Comparison of ENCODE assay signal across 7 cellular contexts in the genomic region with DNA sequence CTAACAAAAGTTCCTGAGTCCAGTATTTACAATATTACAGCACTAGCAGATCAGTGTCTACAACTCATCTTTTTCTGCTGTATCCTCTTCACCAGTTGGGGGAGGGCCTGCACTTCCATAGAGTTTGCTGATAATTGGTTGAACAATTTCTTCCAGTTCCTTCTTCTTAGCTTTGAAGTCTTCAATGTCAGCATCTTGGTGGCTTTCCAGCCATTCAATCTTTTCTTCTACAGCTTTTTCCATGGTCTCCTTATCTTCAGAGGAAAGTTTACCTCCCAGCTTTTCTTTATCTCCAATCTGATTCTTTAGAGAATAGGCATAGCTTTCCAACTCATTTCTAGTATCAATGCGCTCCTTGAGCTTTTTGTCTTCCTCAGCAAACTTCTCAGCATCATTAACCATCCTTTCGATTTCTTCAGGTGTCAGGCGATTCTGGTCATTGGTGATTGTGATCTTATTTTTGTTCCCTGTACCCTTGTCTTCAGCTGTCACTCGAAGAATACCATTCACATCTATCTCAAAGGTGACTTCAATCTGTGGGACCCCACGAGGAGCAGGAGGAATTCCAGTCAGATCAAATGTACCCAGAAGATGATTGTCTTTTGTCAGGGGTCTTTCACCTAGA. TPM values are rescaled to one million over a fixed set of nuclear protein-coding genes. Genes with fewer than 3 reads are reported as not detected.
A peak's percentile ranks its signal among the peaks of the same experiment; 100 is the strongest.
DNase-seq lines count a peak whose midpoint lies in the region; ATAC-seq, FAIRE-seq and TF ChIP-seq lines count a peak whose summit lies in the region.
"Not testable (repeated sequence)": the region's sequence is repeated elsewhere in the genome, so short reads cannot be mapped to it uniquely, and the experiment has no call there.

No MANE protein-coding gene starts in this region.

- not testable (repeated sequence) for H3K9ac ChIP-seq in PC-3 (ENCODE audit: low read length); HepG2 (ENCODE audit: insufficient read depth, low read depth, low read length); parathyroid adenoma

- H4K20me1 ChIP-seq in DOHH2 (ENCODE audit: control insufficient read depth, insufficient read depth, low read depth, low read length) (peaks cover 20% of the 10 kb centered on the region), PC-3 (ENCODE audit: low read length) (peaks cover 64% of the 10 kb centered on the region), HepG2 (ENCODE audit: insufficient read depth, low read length) (peaks cover 56% of the 10 kb centered on the region)

- peaks cover 62% of the 10 kb centered on the region for H3K79me2 ChIP-seq in DOHH2 (ENCODE audit: control insufficient read depth, low read length)
- H3K79me2 ChIP-seq in PC-3 (ENCODE audit: low read length): peaks cover 60% of the 10 kb centered on the region
- H3K79me2 ChIP-seq in HepG2 (ENCODE audit: insufficient read depth, low read length): peaks cover 45% of the 10 kb centered on the region
- peaks cover 16% of the 10 kb centered on the region for H3K79me2 ChIP-seq in parathyroid adenoma

- peaks cover 42% of the 10 kb centered on the region for H3K4me1 Mint-ChIP-seq in activated CD4-positive, alpha-beta T cell treated with anti-CD3 and anti-CD28 coated beads, Interleukin-2, amount 10 ng/mL, durations not matched to agents 7 days and 5 days
- H3K4me1 Mint-ChIP-seq in endothelial cell (ENCODE audit: unreplicated experiment): peaks cover 41% of the 10 kb centered on the region

- TF ChIP-seq POLR2A in HepG2 (IDR thresholded peaks at IDR 0.05; ENCODE audit: insufficient read depth in 1 of 2, low read depth in 2 of 2, low read length in 2 of 2): not testable (repeated sequence)

- not testable (repeated sequence) for FAIRE-seq in HepG2 (lab: Jason Lieb, UNC)

- not testable (repeated sequence) for ATAC-seq in PC-3, HepG2

- H3F3A ChIP-seq in DOHH2 (ENCODE audit: control insufficient read depth, insufficient read depth) (peaks cover 69% of the 10 kb centered on the region), PC-3 (ENCODE audit: low read length, unreplicated experiment) (peaks cover 18% of the 10 kb centered on the region)

- H3K36me3 Mint-ChIP-seq in activated CD4-positive, alpha-beta T cell treated with anti-CD3 and anti-CD28 coated beads, Interleukin-2, amount 10 ng/mL, durations not matched to agents 7 days and 5 days (ENCODE audit: low read depth): peaks cover 77% of the 10 kb centered on the region
- peaks cover 45% of the 10 kb centered on the region for H3K36me3 Mint-ChIP-seq in endothelial cell (ENCODE audit: low read depth, unreplicated experiment)

- H3K4me1 ChIP-seq in DOHH2 (ENCODE audit: control insufficient read depth, low read length): peaks cover 36% of the 10 kb centered on the region
- H3K4me1 ChIP-seq in PC-3 (ENCODE audit: insufficient read depth, low read length): peaks cover 34% of the 10 kb centered on the region
- peaks cover 16 to 40% of the 10 kb centered on the region in 2 donors for H3K4me1 ChIP-seq in ascending aorta
- H3K4me1 ChIP-seq in HepG2 (ENCODE audit: insufficient read depth, low read length): peaks cover 50% of the 10 kb centered on the region
- H3K4me1 ChIP-seq in parathyroid adenoma: peaks cover 13% of the 10 kb centered on the region

- peaks cover 73% of the 10 kb centered on the region for H3K36me3 ChIP-seq in DOHH2 (ENCODE audit: control insufficient read depth, low read length)
- peaks cover 55% of the 10 kb centered on the region for H3K36me3 ChIP-seq in PC-3 (ENCODE audit: low read depth, low read length)
- H3K36me3 ChIP-seq in ascending aorta: peaks cover 42 to 65% of the 10 kb centered on the region in 2 donors
- peaks cover 7 to 61% of the 10 kb centered on the region in 2 experiments for H3K36me3 ChIP-seq in HepG2 (replicated peaks in 1 of 2; ENCODE audit: control insufficient read depth in 1 of 2, insufficient read depth in 2 of 2, low read length in 2 of 2)
- H3K36me3 ChIP-seq in parathyroid adenoma (ENCODE audit: control insufficient read depth, insufficient read depth, low read length): not testable (repeated sequence)

- H3K4me2 ChIP-seq in DOHH2 (ENCODE audit: low read length) (peak overlapping the region; percentile 83), PC-3 (ENCODE audit: low read length) (peak overlapping the region; percentile 89), HepG2 (ENCODE audit: low read depth, low read length) (peak overlapping the region; percentile 72), parathyroid adenoma (ENCODE audit: low read length) (peak overlapping the region; percentile 25)

- WGBS in HepG2 (ENCODE audit: low lambda C conversion rate): 81% methylated on average over 5 of the region's 5 CpGs

- in situ Hi-C loops in HepG2 (cut with HindIII; ENCODE audit: extremely low pct_ligation_motif_present, low pct_unique_long_range_greater_than_20kb): not testable (repeated sequence)

- H3K4me3 ChIP-seq in DOHH2 (ENCODE audit: low read length) (0 out of 2 replicates have a peak overlapping the region, but pooled peaks have one; percentile 99), PC-3 (ENCODE audit: low read length) (peak overlapping the region; percentile 93), ascending aorta (peak overlapping the region; percentile 15 to 95), HepG2 (replicated peaks in 1 of 3; ENCODE audit: insufficient read depth in 1 of 3, low read depth in 2 of 3, low read length in 3 of 3) (peak overlapping the region in 1 of 3 experiments; percentile 97; a peak in 1 of 6 replicates)
- not testable (repeated sequence) for H3K4me3 ChIP-seq in parathyroid adenoma (ENCODE audit: low read depth, low read length)

- TF ChIP-seq RAD21 in HepG2 (CRISPR knock-in tag; IDR thresholded peaks at IDR 0.05): not testable (repeated sequence)

- H3K27ac ChIP-seq in DOHH2 (ENCODE audit: low read depth, low read length); PC-3 (ENCODE audit: low read length); ascending aorta; HepG2 (ENCODE audit: extremely low read length, insufficient read depth, low read length); parathyroid adenoma: not testable (repeated sequence)

- CTCF ChIA-PET in PC-3 (lab: Charles Lee); HepG2 (lab: Yijun Ruan, JAX; ENCODE audit: low intra/inter-chr PET ratio, low total read pairs): not testable (repeated sequence)
- CTCF ChIA-PET in activated CD4-positive, alpha-beta T cell treated with anti-CD3 and anti-CD28 coated beads, Interleukin-2, amount 10 ng/mL, durations not matched to agents 7 days and 5 days (lab: Charles Lee): interaction anchor here (0.6 to 1.2 kb wide), 5 partner anchors 25 to 121 kb away, joined by 3 to 4 read pairs (median 4); a partner anchor contains a TSS

- H3K27ac Mint-ChIP-seq in activated CD4-positive, alpha-beta T cell treated with anti-CD3 and anti-CD28 coated beads, Interleukin-2, amount 10 ng/mL, durations not matched to agents 7 days and 5 days: peak overlapping the region; percentile 1
- not testable (repeated sequence) for H3K27ac Mint-ChIP-seq in endothelial cell (ENCODE audit: unreplicated experiment)

- BruUV-seq in PC-3 (replicated peaks; lab: Mats Ljungman, UMichigan): TSS peak; percentile 1
- TSS peak; percentile 29 for BruUV-seq in HepG2 (replicated peaks; lab: Mats Ljungman, UMichigan)

- not testable (repeated sequence) for H3K9me3 Mint-ChIP-seq in activated CD4-positive, alpha-beta T cell treated with anti-CD3 and anti-CD28 coated beads, Interleukin-2, amount 10 ng/mL, durations not matched to agents 7 days and 5 days; endothelial cell (ENCODE audit: unreplicated experiment)

- not testable (repeated sequence) for H2AFZ ChIP-seq in PC-3 (ENCODE audit: low read length); HepG2 (ENCODE audit: low read length); parathyroid adenoma

- not testable (repeated sequence) for TF ChIP-seq EP300 in HepG2 (IDR thresholded peaks at IDR 0.05; ENCODE audit: low read depth in 2 of 2, low read length in 2 of 2); HepG2 (CRISPR knock-in tag; IDR thresholded peaks at IDR 0.05; ENCODE audit: borderline replicate concordance)

- H3K4me3 Mint-ChIP-seq in activated CD4-positive, alpha-beta T cell treated with anti-CD3 and anti-CD28 coated beads, Interleukin-2, amount 10 ng/mL, durations not matched to agents 7 days and 5 days: peak overlapping the region; percentile 7
- peak overlapping the region; percentile 72 for H3K4me3 Mint-ChIP-seq in endothelial cell (ENCODE audit: unreplicated experiment)

- peak; percentile 3 for DNase-seq in PC-3
- not testable (repeated sequence) for DNase-seq in activated CD4-positive, alpha-beta T cell treated with anti-CD3 and anti-CD28 coated beads, Interleukin-2, amount 10 ng/mL, durations not matched to agents 7 days and 5 days; ascending aorta (ENCODE audit: low spot score in 2 of 2); endothelial cell (ENCODE audit: low spot score); HepG2 (ENCODE audit: low spot score)

- POLR2A ChIA-PET in PC-3 (lab: Charles Lee; ENCODE audit: unreplicated experiment) (interaction anchor here (0.6 kb wide), 1 partner anchor 49 kb away, joined by 3 read pairs; no protein-coding TSS in a partner anchor), HepG2 (lab: Yijun Ruan, JAX) (interaction anchor here (2.5 kb wide), 1 partner anchor 25 kb away, joined by 8 read pairs; a partner anchor contains a TSS)
- POLR2A ChIA-PET in activated CD4-positive, alpha-beta T cell treated with anti-CD3 and anti-CD28 coated beads, Interleukin-2, amount 10 ng/mL, durations not matched to agents 7 days and 5 days (lab: Charles Lee): not testable (repeated sequence)

- H3K9me2 ChIP-seq in DOHH2 (replicated peaks; ENCODE audit: control insufficient read depth, low read length); PC-3 (replicated peaks; ENCODE audit: low read length): not testable (repeated sequence)

- intact Hi-C loops in PC-3 (cut with micrococcal nuclease); ascending aorta (cut with DNase I); HepG2 (cut with micrococcal nuclease; ENCODE audit: unreplicated experiment): not testable (repeated sequence)

- not testable (repeated sequence) for H3K27me3 ChIP-seq in DOHH2 (ENCODE audit: control insufficient read depth, low read length); PC-3 (ENCODE audit: low read length); ascending aorta; HepG2 (ENCODE audit: control insufficient read depth in 1 of 2, insufficient read depth in 2 of 2, low read length in 2 of 2); parathyroid adenoma (ENCODE audit: control insufficient read depth, insufficient read depth, low read length)

- H3K9me3 ChIP-seq in DOHH2 (ENCODE audit: control insufficient read depth, insufficient read depth, low read length); PC-3 (ENCODE audit: low read length); ascending aorta; HepG2 (ENCODE audit: low read length); parathyroid adenoma (ENCODE audit: control insufficient read depth, low read length): not testable (repeated sequence)

- H3K27me3 Mint-ChIP-seq in activated CD4-positive, alpha-beta T cell treated with anti-CD3 and anti-CD28 coated beads, Interleukin-2, amount 10 ng/mL, durations not matched to agents 7 days and 5 days: not testable (repeated sequence)
- H3K27me3 Mint-ChIP-seq in endothelial cell (ENCODE audit: unreplicated experiment): peaks cover 12% of the 10 kb centered on the region

- not testable (repeated sequence) for TF ChIP-seq CTCF in DOHH2 (IDR thresholded peaks at IDR 0.05; ENCODE audit: low read depth, low read length, poor library complexity, severe bottlenecking); PC-3 (conservative IDR thresholded peaks at IDR 0.05; ENCODE audit: low read depth, low read length); endothelial cell (IDR thresholded peaks at IDR 0.05; ENCODE audit: unreplicated experiment); HepG2 (CRISPR knock-in tag; IDR thresholded peaks at IDR 0.05); parathyroid adenoma (IDR thresholded peaks at IDR 0.05)
- TF ChIP-seq CTCF in ascending aorta (IDR thresholded peaks at IDR 0.05): peak in 1 of 3 experiments; percentile 5

RNA-seq across cellular contexts. Expression of a gene that starts 4.5 kb away (rescaled TPM):
- total RNA-seq in PC-3 (2014; rRNA removed) (112 and 142 TPM in 2 replicates), ascending aorta (133 TPM), endothelial cell (ENCODE audit: unreplicated experiment) (260 TPM), HepG2 (2016; rRNA removed; fragmentation: Illumina TruSeq; extraction: Trizol) (170 and 201 TPM in 2 replicates)
- 100 to 1,000 TPM; 124 to 127 TPM for total RNA-seq in activated CD4-positive, alpha-beta T cell treated with anti-CD3 and anti-CD28 coated beads, Interleukin-2, amount 10 ng/mL, durations not matched to agents 7 days and 5 days
- total RNA-seq in HepG2 (2016; cell fraction: cytosol; rRNA removed; fragmentation: Illumina TruSeq; extraction: Trizol; ENCODE audit: low read depth): 11.3 and 12.9 TPM in 2 replicates
- 150 and 197 TPM in 2 replicates for total RNA-seq in HepG2 (2016; cell fraction: insoluble cytoplasmic fraction; rRNA removed; fragmentation: Illumina TruSeq; extraction: Trizol)
- 29.2 and 35.2 TPM in 2 replicates for total RNA-seq in HepG2 (2016; cell fraction: membrane; rRNA removed; fragmentation: Illumina TruSeq; extraction: Trizol)
- 348 and 388 TPM in 2 replicates for total RNA-seq in HepG2 (2016; cell fraction: nucleus; rRNA removed; fragmentation: Illumina TruSeq; extraction: Trizol)
- polyA plus RNA-seq in HepG2 (2011; rRNA removed): 187 and 206 TPM in 2 replicates
- 150 and 201 TPM in 2 replicates for polyA plus RNA-seq in HepG2 (2011; cell fraction: cytosol; rRNA removed)
- polyA plus RNA-seq in HepG2 (2011; cell fraction: nucleus; rRNA removed): 105 and 114 TPM in 2 replicates
- polyA plus RNA-seq in HepG2 (2012): 378 and 476 TPM in 2 replicates
- 23.2 and 24.9 TPM in 2 replicates for polyA plus RNA-seq in HepG2 (2016; cell fraction: cytosol; fragmentation: Illumina TruSeq; extraction: Trizol; ENCODE audit: low read depth)
- polyA plus RNA-seq in HepG2 (2016; cell fraction: insoluble cytoplasmic fraction; fragmentation: Illumina TruSeq; extraction: Trizol; ENCODE audit: low read depth): 263 and 283 TPM in 2 replicates
- polyA plus RNA-seq in HepG2 (2016; cell fraction: membrane; fragmentation: Illumina TruSeq; extraction: Trizol; ENCODE audit: low read depth): 33.1 and 41.5 TPM in 2 replicates
- polyA plus RNA-seq in HepG2 (2016; cell fraction: nucleus; fragmentation: Illumina TruSeq; extraction: Trizol; ENCODE audit: insufficient read depth, low read depth): 733 and 789 TPM in 2 replicates
- polyA minus RNA-seq in HepG2 (2011; rRNA and poly(A)+ RNA removed; ENCODE audit: low replicate concordance): 133 and 284 TPM in 2 replicates
- 290 and 324 TPM in 2 replicates for polyA minus RNA-seq in HepG2 (2011; cell fraction: cytosol; rRNA and poly(A)+ RNA removed)
- polyA minus RNA-seq in HepG2 (2011; cell fraction: nucleus; rRNA and poly(A)+ RNA removed): 124 and 160 TPM in 2 replicates

RNA-seq across cellular contexts. Expression of a gene that starts 25.0 kb away (rescaled TPM):
- 29.7 and 30.5 TPM in 2 replicates for total RNA-seq in PC-3 (2014; rRNA removed)
- 10 to 100 TPM; 49.7 to 53.6 TPM for total RNA-seq in activated CD4-positive, alpha-beta T cell treated with anti-CD3 and anti-CD28 coated beads, Interleukin-2, amount 10 ng/mL, durations not matched to agents 7 days and 5 days
- total RNA-seq in ascending aorta: 18.9 TPM
- 37.9 TPM for total RNA-seq in endothelial cell (ENCODE audit: unreplicated experiment)
- 33.2 and 47.0 TPM in 2 replicates for total RNA-seq in HepG2 (2016; rRNA removed; fragmentation: Illumina TruSeq; extraction: Trizol)
- 14.6 and 17.1 TPM in 2 replicates for total RNA-seq in HepG2 (2016; cell fraction: cytosol; rRNA removed; fragmentation: Illumina TruSeq; extraction: Trizol; ENCODE audit: low read depth)
- 32.1 and 41.4 TPM in 2 replicates for total RNA-seq in HepG2 (2016; cell fraction: insoluble cytoplasmic fraction; rRNA removed; fragmentation: Illumina TruSeq; extraction: Trizol)
- 14.1 and 14.7 TPM in 2 replicates for total RNA-seq in HepG2 (2016; cell fraction: membrane; rRNA removed; fragmentation: Illumina TruSeq; extraction: Trizol)
- 39.6 and 45.1 TPM in 2 replicates for total RNA-seq in HepG2 (2016; cell fraction: nucleus; rRNA removed; fragmentation: Illumina TruSeq; extraction: Trizol)
- 9.4 and 11.1 TPM in 2 replicates for polyA plus RNA-seq in HepG2 (2011; rRNA removed)
- polyA plus RNA-seq in HepG2 (2011; cell fraction: cytosol; rRNA removed): 4.5 and 7.1 TPM in 2 replicates
- 15.4 and 18.2 TPM in 2 replicates for polyA plus RNA-seq in HepG2 (2011; cell fraction: nucleus; rRNA removed)
- polyA plus RNA-seq in HepG2 (2012): 14.1 and 14.6 TPM in 2 replicates
- 0.40 and 0.53 TPM in 2 replicates for polyA plus RNA-seq in HepG2 (2016; cell fraction: cytosol; fragmentation: Illumina TruSeq; extraction: Trizol; ENCODE audit: low read depth)
- polyA plus RNA-seq in HepG2 (2016; cell fraction: insoluble cytoplasmic fraction; fragmentation: Illumina TruSeq; extraction: Trizol; ENCODE audit: low read depth): 16.0 and 18.1 TPM in 2 replicates
- polyA plus RNA-seq in HepG2 (2016; cell fraction: membrane; fragmentation: Illumina TruSeq; extraction: Trizol; ENCODE audit: low read depth): 1.4 and 1.7 TPM in 2 replicates
- 21.3 and 26.6 TPM in 2 replicates for polyA plus RNA-seq in HepG2 (2016; cell fraction: nucleus; fragmentation: Illumina TruSeq; extraction: Trizol; ENCODE audit: insufficient read depth, low read depth)
- polyA minus RNA-seq in HepG2 (2011; rRNA and poly(A)+ RNA removed; ENCODE audit: low replicate concordance): 22.4 and 55.2 TPM in 2 replicates
- polyA minus RNA-seq in HepG2 (2011; cell fraction: cytosol; rRNA and poly(A)+ RNA removed): 24.6 and 33.5 TPM in 2 replicates
- polyA minus RNA-seq in HepG2 (2011; cell fraction: nucleus; rRNA and poly(A)+ RNA removed): 59.9 and 66.5 TPM in 2 replicates

RNA-seq across cellular contexts. Expression of a gene that starts 36.3 kb away (rescaled TPM):
- total RNA-seq in PC-3 (2014; rRNA removed) (22.2 and 27.8 TPM in 2 replicates), ascending aorta (20.4 TPM), endothelial cell (ENCODE audit: unreplicated experiment) (8.5 TPM), HepG2 (2016; rRNA removed; fragmentation: Illumina TruSeq; extraction: Trizol) (90.0 and 103 TPM in 2 replicates)
- 10 to 100 TPM; 14.6 to 17.2 TPM for total RNA-seq in activated CD4-positive, alpha-beta T cell treated with anti-CD3 and anti-CD28 coated beads, Interleukin-2, amount 10 ng/mL, durations not matched to agents 7 days and 5 days
- 53.4 and 72.5 TPM in 2 replicates for total RNA-seq in HepG2 (2016; cell fraction: cytosol; rRNA removed; fragmentation: Illumina TruSeq; extraction: Trizol; ENCODE audit: low read depth)
- total RNA-seq in HepG2 (2016; cell fraction: insoluble cytoplasmic fraction; rRNA removed; fragmentation: Illumina TruSeq; extraction: Trizol): 93.4 and 96.8 TPM in 2 replicates
- 85.0 and 123 TPM in 2 replicates for total RNA-seq in HepG2 (2016; cell fraction: membrane; rRNA removed; fragmentation: Illumina TruSeq; extraction: Trizol)
- total RNA-seq in HepG2 (2016; cell fraction: nucleus; rRNA removed; fragmentation: Illumina TruSeq; extraction: Trizol): 41.3 and 42.3 TPM in 2 replicates
- polyA plus RNA-seq in HepG2 (2011; rRNA removed): 61.1 and 75.5 TPM in 2 replicates
- 64.3 and 75.5 TPM in 2 replicates for polyA plus RNA-seq in HepG2 (2011; cell fraction: cytosol; rRNA removed)
- 34.1 and 38.7 TPM in 2 replicates for polyA plus RNA-seq in HepG2 (2011; cell fraction: nucleus; rRNA removed)
- polyA plus RNA-seq in HepG2 (2012): 49.1 and 54.5 TPM in 2 replicates
- 46.9 and 76.5 TPM in 2 replicates for polyA plus RNA-seq in HepG2 (2016; cell fraction: cytosol; fragmentation: Illumina TruSeq; extraction: Trizol; ENCODE audit: low read depth)
- 89.7 and 90.2 TPM in 2 replicates for polyA plus RNA-seq in HepG2 (2016; cell fraction: insoluble cytoplasmic fraction; fragmentation: Illumina TruSeq; extraction: Trizol; ENCODE audit: low read depth)
- polyA plus RNA-seq in HepG2 (2016; cell fraction: membrane; fragmentation: Illumina TruSeq; extraction: Trizol; ENCODE audit: low read depth): 64.9 and 87.8 TPM in 2 replicates
- polyA plus RNA-seq in HepG2 (2016; cell fraction: nucleus; fragmentation: Illumina TruSeq; extraction: Trizol; ENCODE audit: insufficient read depth, low read depth): 63.0 and 63.2 TPM in 2 replicates
- polyA minus RNA-seq in HepG2 (2011; rRNA and poly(A)+ RNA removed; ENCODE audit: low replicate concordance): 38.7 and 63.4 TPM in 2 replicates
- 18.4 and 19.4 TPM in 2 replicates for polyA minus RNA-seq in HepG2 (2011; cell fraction: cytosol; rRNA and poly(A)+ RNA removed)
- polyA minus RNA-seq in HepG2 (2011; cell fraction: nucleus; rRNA and poly(A)+ RNA removed): 12.0 and 14.9 TPM in 2 replicates

RNA-seq across cellular contexts. Expression of a gene that starts 47.0 kb away (rescaled TPM):
- total RNA-seq in PC-3 (2014; rRNA removed): 10.8 and 16.4 TPM in 2 replicates
- total RNA-seq in activated CD4-positive, alpha-beta T cell treated with anti-CD3 and anti-CD28 coated beads, Interleukin-2, amount 10 ng/mL, durations not matched to agents 7 days and 5 days: 10 to 100 TPM; 50.3 to 54.3 TPM
- total RNA-seq in ascending aorta: 33.8 TPM
- total RNA-seq in endothelial cell (ENCODE audit: unreplicated experiment): 46.0 TPM
- 20.9 and 32.7 TPM in 2 replicates for total RNA-seq in HepG2 (2016; rRNA removed; fragmentation: Illumina TruSeq; extraction: Trizol)
- 7.3 and 8.8 TPM in 2 replicates for total RNA-seq in HepG2 (2016; cell fraction: cytosol; rRNA removed; fragmentation: Illumina TruSeq; extraction: Trizol; ENCODE audit: low read depth)
- 22.6 and 28.4 TPM in 2 replicates for total RNA-seq in HepG2 (2016; cell fraction: insoluble cytoplasmic fraction; rRNA removed; fragmentation: Illumina TruSeq; extraction: Trizol)
- 17.5 and 19.3 TPM in 2 replicates for total RNA-seq in HepG2 (2016; cell fraction: membrane; rRNA removed; fragmentation: Illumina TruSeq; extraction: Trizol)
- total RNA-seq in HepG2 (2016; cell fraction: nucleus; rRNA removed; fragmentation: Illumina TruSeq; extraction: Trizol): 12.4 and 13.3 TPM in 2 replicates
- polyA plus RNA-seq in HepG2 (2011; rRNA removed): 13.0 and 18.5 TPM in 2 replicates
- 9.8 and 15.8 TPM in 2 replicates for polyA plus RNA-seq in HepG2 (2011; cell fraction: cytosol; rRNA removed)
- 3.2 and 4.7 TPM in 2 replicates for polyA plus RNA-seq in HepG2 (2011; cell fraction: nucleus; rRNA removed)
- polyA plus RNA-seq in HepG2 (2012): 16.8 and 24.2 TPM in 2 replicates
- polyA plus RNA-seq in HepG2 (2016; cell fraction: cytosol; fragmentation: Illumina TruSeq; extraction: Trizol; ENCODE audit: low read depth): 8.3 and 8.4 TPM in 2 replicates
- polyA plus RNA-seq in HepG2 (2016; cell fraction: insoluble cytoplasmic fraction; fragmentation: Illumina TruSeq; extraction: Trizol; ENCODE audit: low read depth): 44.1 and 50.4 TPM in 2 replicates
- polyA plus RNA-seq in HepG2 (2016; cell fraction: membrane; fragmentation: Illumina TruSeq; extraction: Trizol; ENCODE audit: low read depth): 14.4 and 17.7 TPM in 2 replicates
- polyA plus RNA-seq in HepG2 (2016; cell fraction: nucleus; fragmentation: Illumina TruSeq; extraction: Trizol; ENCODE audit: insufficient read depth, low read depth): 18.5 and 19.5 TPM in 2 replicates
- 9.8 and 19.2 TPM in 2 replicates for polyA minus RNA-seq in HepG2 (2011; rRNA and poly(A)+ RNA removed; ENCODE audit: low replicate concordance)
- 15.6 and 16.9 TPM in 2 replicates for polyA minus RNA-seq in HepG2 (2011; cell fraction: cytosol; rRNA and poly(A)+ RNA removed)
- 10.2 and 11.8 TPM in 2 replicates for polyA minus RNA-seq in HepG2 (2011; cell fraction: nucleus; rRNA and poly(A)+ RNA removed)

Comparison
In these comparisons a context has a peak if more than half of its experiments do, and no peak if none do; other contexts are left out.
1. H3K4me2 ChIP-seq: peak in every context shown above with its lines; median percentile 89 in PC-3; 83 in DOHH2; 72 in HepG2; 25 in parathyroid adenoma.